Comparison of ENCODE assay signal across 8 cellular contexts in the genomic region with DNA sequence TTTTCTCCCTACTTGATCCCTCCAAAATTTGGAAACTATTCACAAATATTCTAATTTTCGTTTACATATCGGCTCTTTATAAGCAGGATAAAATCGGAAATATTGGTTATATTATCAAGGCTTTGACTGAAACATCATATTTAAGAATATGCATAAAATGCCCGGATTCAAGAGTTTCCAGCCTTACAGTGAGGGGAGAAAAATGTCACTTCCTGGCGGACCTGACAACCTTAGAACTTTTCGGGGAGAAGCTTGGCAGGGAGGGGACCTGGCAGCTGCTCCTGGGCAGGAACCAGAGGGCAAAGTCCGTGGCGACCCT. TPM values are rescaled to one million over a fixed set of nuclear protein-coding genes. Genes with fewer than 3 reads are reported as not detected.
A peak's percentile ranks its signal among the peaks of the same experiment; 100 is the strongest.
DNase-seq lines count a peak whose midpoint lies in the region; ATAC-seq and TF ChIP-seq lines count a peak whose summit lies in the region.

No MANE protein-coding gene starts in this region.

- WGBS in adrenal gland, 4 donors, result 2 to 6% (median 4%) methylated on average over 7 to 8 of the region's 8 CpGs

- H3K9me3 Mint-ChIP-seq in CD4-positive, CD25-positive, alpha-beta regulatory T cell, result peaks cover 0 to 8% (median 0%) of the 10 kb centered on the region in 7 donors

- H3K4me1 Mint-ChIP-seq in CD4-positive, CD25-positive, alpha-beta regulatory T cell, result peaks cover 0 to 9% (median 4%) of the 10 kb centered on the region in 4 donors

- no peak for TF ChIP-seq CTCF in adrenal gland (IDR thresholded peaks at IDR 0.05)

- no peak overlapping the region for H3K27ac ChIP-seq in CD4-positive, CD25-positive, alpha-beta regulatory T cell (ENCODE audit: insufficient read depth, low read length, poor library complexity, severe bottlenecking)
- H3K27ac ChIP-seq in adrenal gland, result peak overlapping the region; percentile 25 to 96 (median 82)

- H3K4me3 Mint-ChIP-seq in CD4-positive, CD25-positive, alpha-beta regulatory T cell, result peak overlapping the region; percentile 45 to 76 (median 63)

- H3K36me3 Mint-ChIP-seq in CD4-positive, CD25-positive, alpha-beta regulatory T cell, result no peaks in the 10 kb centered on the region

- TF ChIP-seq POLR2A in adrenal gland (IDR thresholded peaks at IDR 0.05), result no peak

- no peak overlapping the region for H3K27ac Mint-ChIP-seq in CD4-positive, CD25-positive, alpha-beta regulatory T cell

- H3K4me3 ChIP-seq in CD4-positive, CD25-positive, alpha-beta regulatory T cell (ENCODE audit: low read depth, low read length), result no peak overlapping the region
- H3K4me3 ChIP-seq in adrenal gland, result peak overlapping the region; percentile 25 to 71 (median 69)

- no peak for ATAC-seq in CD4-positive, CD25-positive, alpha-beta regulatory T cell (ENCODE audit: low read depth in 2 of 2)
- peak; percentile 18 for ATAC-seq in HG03066 (IDR thresholded peaks at IDR 0.05; ENCODE audit: low read depth, unreplicated experiment)

- peaks cover 8% of the 10 kb centered on the region for H3K4me1 ChIP-seq in CD4-positive, CD25-positive, alpha-beta regulatory T cell (ENCODE audit: control insufficient read depth, insufficient read depth, low read length, poor library complexity, severe bottlenecking)
- peaks cover 0 to 3% of the 10 kb centered on the region in 2 donors for H3K4me1 ChIP-seq in adrenal gland (replicated peaks in 1 of 2)

- no peak for DNase-seq in CD4-positive, CD25-positive, alpha-beta regulatory T cell
- DNase-seq in adrenal gland (no peak), lung microvascular endothelial cell (ENCODE audit: low read depth in 2 of 2) (peak; percentile 15 to 34), MV-4-11 (lab: John Stamatoyannopoulos, UW) (no peak), GM19238 (ENCODE audit: insufficient read length, low spot score) (no peak), NCI-H510A (lab: John Stamatoyannopoulos, UW) (no peak), NCI-H524 treated with DMSO at 0.1 percent for 48 hours (lab: John Stamatoyannopoulos, UW) (no peak)

- peaks cover 47% of the 10 kb centered on the region for H3K27me3 Mint-ChIP-seq in CD4-positive, CD25-positive, alpha-beta regulatory T cell

- H3K9me3 ChIP-seq in CD4-positive, CD25-positive, alpha-beta regulatory T cell (ENCODE audit: control insufficient read depth in 2 of 2, low read length in 2 of 2), result no peaks in the 10 kb centered on the region
- H3K9me3 ChIP-seq in adrenal gland (replicated peaks in 1 of 3), result no peaks in the 10 kb centered on the region

- peaks cover 10% of the 10 kb centered on the region for H3K27me3 ChIP-seq in CD4-positive, CD25-positive, alpha-beta regulatory T cell (ENCODE audit: control insufficient read depth, insufficient read depth, low read length)
- no peaks in the 10 kb centered on the region for H3K27me3 ChIP-seq in adrenal gland

- intact Hi-C loops in adrenal gland (cut with DNase I), result no loop called here

- no peaks in the 10 kb centered on the region for H3K36me3 ChIP-seq in CD4-positive, CD25-positive, alpha-beta regulatory T cell (ENCODE audit: control insufficient read depth, insufficient read depth, low read length)
- H3K36me3 ChIP-seq in adrenal gland (replicated peaks in 1 of 2), result no peaks in the 10 kb centered on the region

RNA-seq across cellular contexts. Expression of a gene that starts 10.9 kb away (rescaled TPM):
- total RNA-seq in CD4-positive, CD25-positive, alpha-beta regulatory T cell, result not detected
- not detected for polyA plus RNA-seq in CD4-positive, CD25-positive, alpha-beta regulatory T cell
- total RNA-seq in adrenal gland (not detected), lung microvascular endothelial cell (not detected in 2 replicates)
- polyA plus RNA-seq in adrenal gland, result not detected

Comparison
In these comparisons a context has a peak if more than half of its experiments do, and no peak if none do; other contexts are left out.
1. DNase-seq: peak in lung microvascular endothelial cell (2 of 2); none in CD4-positive, CD25-positive, alpha-beta regulatory T cell (0 of 3), adrenal gland (0 of 7), MV-4-11 (single experiment), GM19238 (single experiment), NCI-H510A (single experiment) and NCI-H524 treated with DMSO at 0.1 percent for 48 hours (single experiment).